Comparison of ENCODE assay signal across 9 cellular contexts in genomic region chr1:39195166-39196111, GRCh38. TPM values are rescaled to one million over a fixed set of nuclear protein-coding genes. Genes with fewer than 3 reads are reported as not detected.
DNase-seq lines count a peak whose midpoint lies in the region; ATAC-seq, FAIRE-seq and TF ChIP-seq lines count a peak whose summit lies in the region.
"Had no signal": no experiment of that assay in that cellular context is flagged by ENCODE, and none has a peak within 500 bp of the region (broad histone marks: within the 10 kb centered on the region; RNA-seq: fewer than 3 reads in every experiment).

No MANE protein-coding gene starts in this region.

- H2AFZ ChIP-seq in astrocyte (ENCODE audit: low read depth, low read length) (no peak overlapping the region), mesenchymal stem cell (ENCODE audit: low read depth, low read length) (no peak overlapping the region)

- H3K27ac ChIP-seq in left ventricle myocardium inferior (replicated peaks) (peak overlapping the region; percentile 10), astrocyte (ENCODE audit: low read depth, low read length) (peak overlapping the region; percentile 78), mesenchymal stem cell (ENCODE audit: low read length, poor library complexity, severe bottlenecking) (peak overlapping the region; percentile 95), vagina (peak overlapping the region; percentile 65)

- no peak for TF ChIP-seq CTCF in left ventricle myocardium inferior (IDR thresholded peaks at IDR 0.05; ENCODE audit: borderline replicate concordance)
- no peak for TF ChIP-seq CTCF in astrocyte (IDR thresholded peaks at IDR 0.05; ENCODE audit: insufficient read depth, low read depth, low read length)
- TF ChIP-seq CTCF in vagina (IDR thresholded peaks at IDR 0.05), result no peak

- no peaks in the 10 kb centered on the region for H3K27me3 ChIP-seq in left ventricle myocardium inferior (ENCODE audit: low read depth)
- H3K27me3 ChIP-seq in astrocyte (ENCODE audit: insufficient read depth, low read length), result no peaks in the 10 kb centered on the region
- H3K27me3 ChIP-seq in mesenchymal stem cell (ENCODE audit: control insufficient read depth in 1 of 2, insufficient read depth in 1 of 2, low read length in 2 of 2), result no peaks in the 10 kb centered on the region
- no peaks in the 10 kb centered on the region for H3K27me3 ChIP-seq in vagina

- no peak overlapping the region for H2BK15ac ChIP-seq in mesenchymal stem cell (ENCODE audit: low read depth, poor library complexity, severe bottlenecking)

- H3K23ac ChIP-seq in mesenchymal stem cell (ENCODE audit: low read length in 2 of 2), result no peak overlapping the region

- peaks cover 3% of the 10 kb centered on the region for H3K36me3 Mint-ChIP-seq in astrocyte (ENCODE audit: low read depth, unreplicated experiment)

- H2BK12ac ChIP-seq in mesenchymal stem cell (ENCODE audit: low read length in 2 of 2), result no peak overlapping the region

- H2AK5ac ChIP-seq in mesenchymal stem cell (ENCODE audit: low read length, severe bottlenecking), result no peak overlapping the region

- FAIRE-seq in astrocyte (lab: Jason Lieb, UNC), result no peak
- FAIRE-seq: G401.6 had no signal

- H3K36me3 ChIP-seq in left ventricle myocardium inferior, result no peaks in the 10 kb centered on the region
- no peaks in the 10 kb centered on the region for H3K36me3 ChIP-seq in astrocyte (ENCODE audit: insufficient read depth, low read length)
- no peaks in the 10 kb centered on the region for H3K36me3 ChIP-seq in mesenchymal stem cell (ENCODE audit: control insufficient read depth in 1 of 2, insufficient read depth in 2 of 2, low read depth in 1 of 2, low read length in 2 of 2)
- H3K36me3 ChIP-seq in vagina, result no peaks in the 10 kb centered on the region

- H3K27me3 Mint-ChIP-seq in astrocyte (ENCODE audit: low read depth, unreplicated experiment), result no peaks in the 10 kb centered on the region

- H3K18ac ChIP-seq in mesenchymal stem cell (ENCODE audit: low read depth in 1 of 2, low read length in 2 of 2), result no peak overlapping the region

- H3K4me2 ChIP-seq in astrocyte (ENCODE audit: low read length) (peak overlapping the region; percentile 79), mesenchymal stem cell (ENCODE audit: low read length, poor library complexity, severe bottlenecking) (peak overlapping the region; percentile 34)

- no peaks in the 10 kb centered on the region for H3K9me3 Mint-ChIP-seq in astrocyte (ENCODE audit: unreplicated experiment)

- H3K4me1 Mint-ChIP-seq in astrocyte (ENCODE audit: low read depth, unreplicated experiment), result peaks cover 67% of the 10 kb centered on the region

- peak overlapping the region; percentile 93 for H3K27ac Mint-ChIP-seq in astrocyte (ENCODE audit: unreplicated experiment)

- H2BK120ac ChIP-seq in mesenchymal stem cell (ENCODE audit: low read depth, low read length), result no peak overlapping the region

- no peak overlapping the region for H3K4ac ChIP-seq in mesenchymal stem cell (ENCODE audit: low read depth in 1 of 2, low read length in 2 of 2)

- H4K8ac ChIP-seq in mesenchymal stem cell (ENCODE audit: low read length), result no peak overlapping the region

- H2BK5ac ChIP-seq in mesenchymal stem cell (ENCODE audit: low read depth, low read length, poor library complexity, severe bottlenecking), result peak overlapping the region; percentile 31

- H4K91ac ChIP-seq in mesenchymal stem cell (ENCODE audit: low read length), result no peak overlapping the region

- H3K79me1 ChIP-seq in mesenchymal stem cell (replicated peaks; ENCODE audit: low read length, poor library complexity, severe bottlenecking), result peaks cover 2% of the 10 kb centered on the region

- peak overlapping the region; percentile 59 for H3K9ac ChIP-seq in astrocyte (ENCODE audit: low read length)
- H3K9ac ChIP-seq in mesenchymal stem cell (ENCODE audit: low read length), result peak overlapping the region; percentile 54

- WGBS in mesenchymal stem cell, result 33% methylated on average over 3 of the region's 5 CpGs

- H3K4me3 ChIP-seq in left ventricle myocardium inferior (no peak overlapping the region), astrocyte (ENCODE audit: insufficient read depth, low read depth, low read length) (no peak overlapping the region), mesenchymal stem cell (ENCODE audit: insufficient read depth in 1 of 2, low read depth in 1 of 2, low read length in 2 of 2) (no peak overlapping the region), vagina (no peak overlapping the region)

- TF ChIP-seq POLR2A in vagina (IDR thresholded peaks at IDR 0.05), result no peak

- H3K14ac ChIP-seq in mesenchymal stem cell (ENCODE audit: low read length in 2 of 2), result no peak overlapping the region

- H3K9me3 ChIP-seq in left ventricle myocardium inferior (replicated peaks), result no peaks in the 10 kb centered on the region
- no peaks in the 10 kb centered on the region for H3K9me3 ChIP-seq in astrocyte (ENCODE audit: insufficient read depth, low read depth, low read length)
- H3K9me3 ChIP-seq in mesenchymal stem cell (ENCODE audit: control insufficient read depth, low read length), result no peaks in the 10 kb centered on the region
- H3K9me3 ChIP-seq in vagina, result no peaks in the 10 kb centered on the region

- peaks cover 77% of the 10 kb centered on the region for H3K79me2 ChIP-seq in astrocyte (ENCODE audit: insufficient read depth, low read length)

- ATAC-seq in Right ventricle myocardium superior (ENCODE audit: poor library complexity), result no peak
- no peak for ATAC-seq in HG03378 (IDR thresholded peaks at IDR 0.05; ENCODE audit: unreplicated experiment)

- peaks cover 62% of the 10 kb centered on the region for H3K4me1 ChIP-seq in left ventricle myocardium inferior
- peaks cover 62% of the 10 kb centered on the region for H3K4me1 ChIP-seq in astrocyte (ENCODE audit: insufficient read depth, low read length)
- peaks cover 20% of the 10 kb centered on the region for H3K4me1 ChIP-seq in mesenchymal stem cell (ENCODE audit: control insufficient read depth, insufficient read depth, low read depth, low read length)
- H3K4me1 ChIP-seq in vagina, result peaks cover 65% of the 10 kb centered on the region

- DNase-seq in left ventricle myocardium inferior (no peak), Right ventricle myocardium superior (no peak), astrocyte (ENCODE audit: low read depth) (peak; percentile 82), mesenchymal stem cell (peak; percentile 64), vagina (ENCODE audit: extremely low spot score in 2 of 2) (no peak), glomerular visceral epithelial cell (ENCODE audit: extremely low spot score) (no peak), HuH-7 (ENCODE audit: low spot score) (no peak)

- H3K4me3 Mint-ChIP-seq in astrocyte (ENCODE audit: unreplicated experiment), result no peak overlapping the region

- H4K20me1 ChIP-seq in astrocyte (ENCODE audit: insufficient read depth, low read length), result no peaks in the 10 kb centered on the region

- intact Hi-C loops in left ventricle myocardium inferior (cut with micrococcal nuclease) (no loop called here), Right ventricle myocardium superior (cut with DNase I) (loop anchor here (5.0 kb wide), 1 partner anchor 62 kb away; no protein-coding TSS in a partner anchor), vagina (cut with DNase I) (no loop called here)

RNA-seq across cellular contexts. Expression of gene MACF1, which starts 9.1 kb away (rescaled TPM):
- total RNA-seq in left ventricle myocardium inferior (181 TPM), Right ventricle myocardium superior (200 TPM), astrocyte (592 and 694 TPM in 2 replicates), vagina (291 TPM)
- polyA plus RNA-seq in mesenchymal stem cell (2013, experiment 1 of 2), result 94.0 TPM
- polyA plus RNA-seq in mesenchymal stem cell (2013, experiment 2 of 2), result 86.1 TPM

Comparison
In these comparisons a context has a peak if more than half of its experiments do, and no peak if none do; other contexts are left out.
1. DNase-seq: peak in astrocyte (single experiment) and mesenchymal stem cell (single experiment); none in left ventricle myocardium inferior (single experiment), Right ventricle myocardium superior (single experiment), vagina (0 of 2), glomerular visceral epithelial cell (single experiment) and HuH-7 (single experiment).
2. H3K27ac ChIP-seq: peak in every context shown above with its lines; median percentile 95 in mesenchymal stem cell; 78 in astrocyte; 65 in vagina; 10 in left ventricle myocardium inferior.